ENCODE assay signal across 1 cellular context in genomic region chr3:177743491-177743890, GRCh38.
TF ChIP-seq lines count a peak whose summit lies in the region.

No MANE protein-coding gene starts in this region.

TF ChIP-seq in IMR-90, 13 proteins besides CTCF, POLR2A, EP300 and RAD21:
- TF ChIP-seq, protein P1, sequence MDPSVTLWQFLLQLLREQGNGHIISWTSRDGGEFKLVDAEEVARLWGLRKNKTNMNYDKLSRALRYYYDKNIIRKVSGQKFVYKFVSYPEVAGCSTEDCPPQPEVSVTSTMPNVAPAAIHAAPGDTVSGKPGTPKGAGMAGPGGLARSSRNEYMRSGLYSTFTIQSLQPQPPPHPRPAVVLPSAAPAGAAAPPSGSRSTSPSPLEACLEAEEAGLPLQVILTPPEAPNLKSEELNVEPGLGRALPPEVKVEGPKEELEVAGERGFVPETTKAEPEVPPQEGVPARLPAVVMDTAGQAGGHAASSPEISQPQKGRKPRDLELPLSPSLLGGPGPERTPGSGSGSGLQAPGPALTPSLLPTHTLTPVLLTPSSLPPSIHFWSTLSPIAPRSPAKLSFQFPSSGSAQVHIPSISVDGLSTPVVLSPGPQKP (IDR thresholded peaks at IDR 0.05; ENCODE audit: borderline replicate concordance, low read depth, low read length), result no peak
- TF ChIP-seq RCOR1 (IDR thresholded peaks at IDR 0.05; ENCODE audit: insufficient replicate concordance, low read length) (no peak), NFE2L2 (IDR thresholded peaks at IDR 0.05; ENCODE audit: low read depth, low read length) (no peak), CEBPB (IDR thresholded peaks at IDR 0.05; ENCODE audit: low read depth, low read length) (no peak), MAZ (IDR thresholded peaks at IDR 0.05; ENCODE audit: borderline replicate concordance, low read depth, low read length) (no peak), SMC3 (IDR thresholded peaks at IDR 0.05; ENCODE audit: low read depth, low read length) (no peak)
